ENCODE assay signal across 9 cellular contexts in genomic region chr3:30511524-30512278, GRCh38.
A peak's percentile ranks its signal among the peaks of the same experiment; 100 is the strongest.
DNase-seq lines count a peak whose midpoint lies in the region; ATAC-seq and TF ChIP-seq lines count a peak whose summit lies in the region.
"Had no signal": no experiment of that assay in that cellular context is flagged by ENCODE, and none has a peak within 500 bp of the region (broad histone marks: within the 10 kb centered on the region; RNA-seq: fewer than 3 reads in every experiment).

No MANE protein-coding gene starts in this region.

- no peaks in the 10 kb centered on the region for H3K9me3 ChIP-seq in right lobe of liver

- TF ChIP-seq CTCF in right lobe of liver (IDR thresholded peaks at IDR 0.05) = no peak

- intact Hi-C loops in right lobe of liver (cut with DNase I) = no loop called here

- H3K27ac ChIP-seq in ACC112 (ENCODE audit: low read depth, low read length) (peak overlapping the region; percentile 91), right lobe of liver (no peak overlapping the region)

- no peak for TF ChIP-seq POLR2A in right lobe of liver (IDR thresholded peaks at IDR 0.05)
- no peak for TF ChIP-seq POLR2A in GM18505 (IDR thresholded peaks at IDR 0.05; ENCODE audit: borderline replicate concordance, extremely low read depth, insufficient read depth, insufficient read length)

- no peak overlapping the region for H2AFZ ChIP-seq in ACC112 (ENCODE audit: low read length, unreplicated experiment)

- H3K27me3 ChIP-seq in ACC112 (ENCODE audit: insufficient read depth, low read length) (no peaks in the 10 kb centered on the region), right lobe of liver (no peaks in the 10 kb centered on the region)

- no peaks in the 10 kb centered on the region for H3K79me2 ChIP-seq in ACC112 (ENCODE audit: control insufficient read depth, insufficient read depth, low read length, unreplicated experiment)

- DNase-seq in HuH-7 (ENCODE audit: low spot score) (peak; percentile 52), astrocyte of the hippocampus (ENCODE audit: low read depth, low spot score) (peak; percentile 72), right lobe of liver (no peak)
- no peak for DNase-seq in effector CD4-positive, alpha-beta T cell
- DNase-seq: GDM1 had no signal

- WGBS in right lobe of liver (ENCODE audit: insufficient coverage, low coverage, low lambda C conversion rate, missing lambda C conversion rate) = 33% methylated on average over 7 of the region's 9 CpGs

- H3K4me1 ChIP-seq in ACC112 (ENCODE audit: control insufficient read depth, insufficient read depth, low read length, unreplicated experiment) (peaks cover 53% of the 10 kb centered on the region), right lobe of liver (peaks cover 0 to 25% (median 2%) of the 10 kb centered on the region in 4 donors)

- no peaks in the 10 kb centered on the region for H3K36me3 ChIP-seq in ACC112 (ENCODE audit: insufficient read depth, low read length)
- no peaks in the 10 kb centered on the region for H3K36me3 ChIP-seq in right lobe of liver

- peak; percentile 86 to 91 (median 88) for ATAC-seq in right lobe of liver
- no peak for ATAC-seq in HG03565 (IDR thresholded peaks at IDR 0.05; ENCODE audit: unreplicated experiment)
- ATAC-seq in GM18505 (IDR thresholded peaks at IDR 0.05; ENCODE audit: unreplicated experiment) = no peak
- ATAC-seq in GM21381 (IDR thresholded peaks at IDR 0.05; ENCODE audit: unreplicated experiment) = no peak

- H3K4me3 ChIP-seq in ACC112 (ENCODE audit: low read depth, low read length) (no peak overlapping the region), right lobe of liver (no peak overlapping the region)

Comparison
In these comparisons a context has a peak if more than half of its experiments do, and no peak if none do; other contexts are left out.
1. DNase-seq: peak in HuH-7 (single experiment) and astrocyte of the hippocampus (single experiment); none in right lobe of liver (0 of 3) and effector CD4-positive, alpha-beta T cell (single experiment).
2. ATAC-seq: peak in right lobe of liver (4 of 4); none in HG03565 (single experiment), GM18505 (single experiment) and GM21381 (single experiment).